In the genomic region with DNA sequence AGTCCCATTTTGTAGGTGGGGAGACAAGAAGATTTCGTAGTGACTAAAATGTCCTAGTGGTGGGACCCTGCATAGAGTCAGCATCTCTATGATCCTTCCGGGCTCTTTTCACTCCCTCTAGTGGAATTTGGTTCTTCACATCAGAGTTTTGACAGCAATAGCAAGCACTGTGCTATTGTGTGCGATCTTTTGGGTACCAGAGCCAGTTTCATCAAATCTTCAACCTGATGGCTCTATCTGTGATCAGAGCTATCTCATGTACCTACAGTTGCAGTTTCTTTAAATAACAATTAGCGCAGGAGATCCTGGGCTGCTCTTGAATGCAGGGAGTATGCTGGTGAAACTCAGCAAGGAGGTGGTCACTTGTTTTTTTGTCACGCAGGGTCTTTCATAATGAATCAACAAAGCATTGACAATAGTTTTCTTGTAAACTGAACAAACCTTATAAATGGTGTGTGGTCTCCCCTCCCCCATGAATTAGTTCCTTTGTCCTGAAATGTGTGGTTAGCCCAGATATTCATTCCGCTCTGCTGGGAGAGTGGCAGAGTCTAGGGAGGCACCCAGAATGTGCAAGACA, we compare ENCODE assay signal across 26 cellular contexts.
DNase-seq lines count a peak whose midpoint lies in the region; FAIRE-seq and TF ChIP-seq lines count a peak whose summit lies in the region.
"Had no signal": no experiment of that assay in that cellular context is flagged by ENCODE, and none has a peak within 500 bp of the region (broad histone marks: within the 10 kb centered on the region; RNA-seq: fewer than 3 reads in every experiment).

No MANE protein-coding gene starts in this region.

- no peak overlapping the region for H3K4me3 Mint-ChIP-seq in astrocyte (ENCODE audit: unreplicated experiment)
- no peak overlapping the region for H3K4me3 Mint-ChIP-seq in activated T-helper 1 cell treated with anti-CD3 and anti-CD28 coated beads, Interleukin-12 subunit alpha, Interleukin-12 subunit beta, Interleukin-2, Interleukin-4 antibody, amounts not matched to agents 30 ng/mL and 10 ng/mL and 1 ng/mL, durations not matched to agents 14 hours and 24 hours and 36 hours

- no peaks in the 10 kb centered on the region for H3K36me3 ChIP-seq in astrocyte (ENCODE audit: insufficient read depth, low read length)
- H3K36me3 ChIP-seq: adrenal gland, BLaER1, heart left ventricle, pancreas, upper lobe of right lung had no signal

- H3K9me3 ChIP-seq in astrocyte (ENCODE audit: insufficient read depth, low read depth, low read length): no peaks in the 10 kb centered on the region
- H3K9me3 ChIP-seq: adrenal gland, BLaER1, pancreas had no signal

- no peak for FAIRE-seq in astrocyte (lab: Jason Lieb, UNC)
- FAIRE-seq: GM12878, islet of Langerhans, pancreas had no signal

- no peaks in the 10 kb centered on the region for H3K79me2 ChIP-seq in astrocyte (ENCODE audit: insufficient read depth, low read length)

- H3K4me1 Mint-ChIP-seq in astrocyte (ENCODE audit: low read depth, unreplicated experiment): peaks cover 18% of the 10 kb centered on the region
- no peaks in the 10 kb centered on the region for H3K4me1 Mint-ChIP-seq in activated T-helper 1 cell treated with anti-CD3 and anti-CD28 coated beads, Interleukin-12 subunit alpha, Interleukin-12 subunit beta, Interleukin-2, Interleukin-4 antibody, amounts not matched to agents 30 ng/mL and 10 ng/mL and 1 ng/mL, durations not matched to agents 14 hours and 24 hours and 36 hours (ENCODE audit: low read depth)

- H3K27me3 ChIP-seq in astrocyte (ENCODE audit: insufficient read depth, low read length): no peaks in the 10 kb centered on the region
- H3K27me3 ChIP-seq: adrenal gland, BLaER1, heart left ventricle, upper lobe of right lung had no signal

- H3K4me1 ChIP-seq in astrocyte (ENCODE audit: insufficient read depth, low read length): peaks cover 4% of the 10 kb centered on the region
- H3K4me1 ChIP-seq: adrenal gland, heart left ventricle, pancreas, upper lobe of right lung had no signal

- intact Hi-C loops in activated T-helper 1 cell treated with anti-CD3 and anti-CD28 coated beads, Interleukin-12 subunit alpha, Interleukin-12 subunit beta, Interleukin-2, Interleukin-4 antibody, amounts not matched to agents 30 ng/mL and 10 ng/mL and 1 ng/mL, durations not matched to agents 14 hours and 24 hours and 36 hours (cut with micrococcal nuclease): no loop called here

- H3K27ac Mint-ChIP-seq in astrocyte (ENCODE audit: unreplicated experiment): peak overlapping the region; percentile 42
- no peak overlapping the region for H3K27ac Mint-ChIP-seq in activated T-helper 1 cell treated with anti-CD3 and anti-CD28 coated beads, Interleukin-12 subunit alpha, Interleukin-12 subunit beta, Interleukin-2, Interleukin-4 antibody, amounts not matched to agents 30 ng/mL and 10 ng/mL and 1 ng/mL, durations not matched to agents 14 hours and 24 hours and 36 hours

- no peaks in the 10 kb centered on the region for H4K20me1 ChIP-seq in astrocyte (ENCODE audit: insufficient read depth, low read length)
- H4K20me1 ChIP-seq: BLaER1 had no signal

- in situ Hi-C loops in GM13977 (cut with MboI; ENCODE audit: low pct_unique_long_range_greater_than_20kb, low sequenced_read_pairs, unreplicated experiment): no loop called here

- H3K4me2 ChIP-seq in astrocyte (ENCODE audit: low read length): no peak overlapping the region
- H3K4me2 ChIP-seq: BLaER1 had no signal

- H3K36me3 Mint-ChIP-seq in astrocyte (ENCODE audit: low read depth, unreplicated experiment): no peaks in the 10 kb centered on the region
- no peaks in the 10 kb centered on the region for H3K36me3 Mint-ChIP-seq in activated T-helper 1 cell treated with anti-CD3 and anti-CD28 coated beads, Interleukin-12 subunit alpha, Interleukin-12 subunit beta, Interleukin-2, Interleukin-4 antibody, amounts not matched to agents 30 ng/mL and 10 ng/mL and 1 ng/mL, durations not matched to agents 14 hours and 24 hours and 36 hours (ENCODE audit: low read depth)

- H3K4me3 ChIP-seq in astrocyte (ENCODE audit: insufficient read depth, low read depth, low read length): no peak overlapping the region
- H3K4me3 ChIP-seq: adrenal gland, BLaER1, GM12878, heart left ventricle, lung, pancreas, upper lobe of right lung had no signal

- H2AFZ ChIP-seq in astrocyte (ENCODE audit: low read depth, low read length): no peak overlapping the region

- H3K9me3 Mint-ChIP-seq in astrocyte (ENCODE audit: unreplicated experiment): no peaks in the 10 kb centered on the region
- peaks cover 12% of the 10 kb centered on the region for H3K9me3 Mint-ChIP-seq in activated T-helper 1 cell treated with anti-CD3 and anti-CD28 coated beads, Interleukin-12 subunit alpha, Interleukin-12 subunit beta, Interleukin-2, Interleukin-4 antibody, amounts not matched to agents 30 ng/mL and 10 ng/mL and 1 ng/mL, durations not matched to agents 14 hours and 24 hours and 36 hours

- H3K9ac ChIP-seq in astrocyte (ENCODE audit: low read length): no peak overlapping the region
- H3K9ac ChIP-seq: BLaER1 had no signal

- peak; percentile 10 for DNase-seq in DMS 273 (lab: John Stamatoyannopoulos, UW; ENCODE audit: unreplicated experiment)
- no peak for DNase-seq in DMS 273 treated with DMSO at 0.1 percent for 48 hours (lab: John Stamatoyannopoulos, UW)
- no peak for DNase-seq in astrocyte (ENCODE audit: low read depth)
- peak; percentile 24 for DNase-seq in iPS-NIHi7 (ENCODE audit: extremely low spot score)
- DNase-seq in superior temporal gyrus (ENCODE audit: extremely low spot score): peak; percentile 92
- DNase-seq in GM13977 (ENCODE audit: low spot score): no peak
- DNase-seq in activated T-helper 1 cell treated with anti-CD3 and anti-CD28 coated beads, Interleukin-12 subunit alpha, Interleukin-12 subunit beta, Interleukin-2, Interleukin-4 antibody, amounts not matched to agents 30 ng/mL and 10 ng/mL and 1 ng/mL, durations not matched to agents 14 hours and 24 hours and 36 hours (ENCODE audit: low spot score): no peak
- DNase-seq in activated CD4-positive, CD25-positive, alpha-beta regulatory T cell treated with anti-CD3 and anti-CD28 coated beads, Interleukin-2, amount 50 U/mL, for 72 hours: no peak
- DNase-seq: activated CD8-positive, alpha-beta memory T cell treated with anti-CD3 and anti-CD28 coated beads, Interleukin-2, amount 50 U/mL, for 48 hours; activated effector memory CD4-positive, alpha-beta T cell treated with anti-CD3 and anti-CD28 coated beads, Interleukin-2, amount 50 U/mL, for 16 hours; adrenal gland; effector CD8-positive, alpha-beta T cell; GF-D8; heart left ventricle; NCI-H1694; NCI-H2227 treated with DMSO at 0.1 percent for 48 hours; pancreas; stimulated activated CD4-positive, alpha-beta T cell treated with anti-CD3 and anti-CD28 coated beads, Interleukin-2, amount 100 ng/mL, for 24 hours; stimulated activated naive CD8-positive, alpha-beta T cell treated with anti-CD3 and anti-CD28 coated beads, Interleukin-15, Interleukin-2, amounts not matched to agents 100 U/mL and 50 U/mL, for 24 hours; upper lobe of right lung had no signal

- no peak for TF ChIP-seq CTCF in astrocyte (IDR thresholded peaks at IDR 0.05; ENCODE audit: insufficient read depth, low read depth, low read length)
- TF ChIP-seq CTCF in GM13977 (IDR thresholded peaks at IDR 0.05; ENCODE audit: extremely low read depth, insufficient read depth, missing control alignments): no peak

- no peaks in the 10 kb centered on the region for H3K27me3 Mint-ChIP-seq in astrocyte (ENCODE audit: low read depth, unreplicated experiment)
- no peaks in the 10 kb centered on the region for H3K27me3 Mint-ChIP-seq in activated T-helper 1 cell treated with anti-CD3 and anti-CD28 coated beads, Interleukin-12 subunit alpha, Interleukin-12 subunit beta, Interleukin-2, Interleukin-4 antibody, amounts not matched to agents 30 ng/mL and 10 ng/mL and 1 ng/mL, durations not matched to agents 14 hours and 24 hours and 36 hours (ENCODE audit: insufficient read depth)

- H3K27ac ChIP-seq in astrocyte (ENCODE audit: low read depth, low read length): no peak overlapping the region
- H3K27ac ChIP-seq: 22Rv1, adrenal gland, BLaER1, heart left ventricle, HL-60, pancreas, upper lobe of right lung had no signal

Comparison
In these comparisons a context has a peak if more than half of its experiments do, and no peak if none do; other contexts are left out.
1. DNase-seq: peak in DMS 273 (single experiment), iPS-NIHi7 (single experiment) and superior temporal gyrus (single experiment); none in DMS 273 treated with DMSO at 0.1 percent for 48 hours (single experiment), astrocyte (single experiment), GM13977 (single experiment), activated T-helper 1 cell treated with anti-CD3 and anti-CD28 coated beads, Interleukin-12 subunit alpha, Interleukin-12 subunit beta, Interleukin-2, Interleukin-4 antibody, amounts not matched to agents 30 ng/mL and 10 ng/mL and 1 ng/mL, durations not matched to agents 14 hours and 24 hours and 36 hours (single experiment) and activated CD4-positive, CD25-positive, alpha-beta regulatory T cell treated with anti-CD3 and anti-CD28 coated beads, Interleukin-2, amount 50 U/mL, for 72 hours (single experiment).